ENCODE assay signal across 15 cellular contexts in the genomic region with DNA sequence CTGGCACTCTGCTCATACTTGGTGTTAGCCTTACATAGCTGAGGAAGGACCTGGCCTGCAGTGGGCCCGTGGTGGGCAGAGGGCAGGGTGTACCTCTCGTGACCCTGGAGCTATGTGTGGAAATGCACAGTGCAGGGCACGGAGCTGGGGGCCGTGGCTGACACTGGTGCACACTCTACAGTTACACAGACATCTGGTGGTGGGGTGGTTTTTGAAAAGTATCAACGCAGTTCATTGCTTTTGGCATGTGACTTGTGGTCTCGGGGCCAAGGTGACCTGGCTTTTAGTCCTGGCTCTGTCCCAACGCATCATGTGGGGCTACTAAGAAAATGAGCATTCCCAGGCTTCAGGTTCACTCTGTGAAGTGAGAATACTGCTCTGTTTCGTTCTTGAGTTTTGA.
DNase-seq lines count a peak whose midpoint lies in the region; ATAC-seq and TF ChIP-seq lines count a peak whose summit lies in the region.
"Had no signal": no experiment of that assay in that cellular context is flagged by ENCODE, and none has a peak within 500 bp of the region (broad histone marks: within the 10 kb centered on the region; RNA-seq: fewer than 3 reads in every experiment).

No MANE protein-coding gene starts in this region.

- no peaks in the 10 kb centered on the region for H3F3A ChIP-seq in smooth muscle cell (ENCODE audit: low read depth)

- H3K4me1 ChIP-seq in foreskin keratinocyte: peaks cover 13% of the 10 kb centered on the region
- peaks cover 9% of the 10 kb centered on the region for H3K4me1 ChIP-seq in smooth muscle cell (ENCODE audit: low read depth)
- H3K4me1 ChIP-seq: gastrocnemius medialis had no signal

- DNase-seq in H4 (ENCODE audit: low spot score): peak; percentile 16
- no peak for DNase-seq in foreskin keratinocyte
- DNase-seq in smooth muscle cell (lab: John Stamatoyannopoulos, UW; ENCODE audit: unreplicated experiment): no peak
- no peak for DNase-seq in HK-2 (ENCODE audit: unreplicated experiment)
- DNase-seq in NCI-H510A (lab: John Stamatoyannopoulos, UW): no peak
- DNase-seq: activated naive CD4-positive, alpha-beta T cell treated with anti-CD3 and anti-CD28 coated beads, Interleukin-2, amount 10 ng/mL, durations not matched to agents 7 days and 5 days; aorta; gastrocnemius medialis; Kasumi-1; mucosa of descending colon; NCI-H1105 treated with DMSO at 0.1 percent for 48 hours; Peyer's patch had no signal

- WGBS in smooth muscle cell (ENCODE audit: low lambda C conversion rate): 93% methylated on average over 8 of the region's 8 CpGs

- no peak overlapping the region for H3K4me3 ChIP-seq in smooth muscle cell
- H3K4me3 ChIP-seq: gastrocnemius medialis, mucosa of descending colon, Peyer's patch had no signal

- ATAC-seq in foreskin keratinocyte: peak; percentile 23
- no peak for ATAC-seq in GM19328 (IDR thresholded peaks at IDR 0.05; ENCODE audit: unreplicated experiment)
- ATAC-seq: gastrocnemius medialis, mucosa of descending colon, sciatic nerve had no signal

- no peak overlapping the region for H3K9ac ChIP-seq in smooth muscle cell (ENCODE audit: low read depth)

- no peak overlapping the region for H2AFZ ChIP-seq in smooth muscle cell (ENCODE audit: low read depth)

- H3K27me3 ChIP-seq in foreskin keratinocyte: no peaks in the 10 kb centered on the region
- peaks cover 8% of the 10 kb centered on the region for H3K27me3 ChIP-seq in smooth muscle cell (ENCODE audit: low read depth)
- H3K27me3 ChIP-seq: gastrocnemius medialis, Peyer's patch had no signal

- no peaks in the 10 kb centered on the region for H3K79me2 ChIP-seq in smooth muscle cell (ENCODE audit: low read depth)

- H3K27ac ChIP-seq in VCaP: peak overlapping the region; percentile 66
- H3K27ac ChIP-seq in foreskin keratinocyte: no peak overlapping the region
- H3K27ac ChIP-seq in smooth muscle cell (ENCODE audit: low read depth): peak overlapping the region; percentile 67
- H3K27ac ChIP-seq: gastrocnemius medialis, Peyer's patch had no signal

- no peaks in the 10 kb centered on the region for H3K9me3 ChIP-seq in smooth muscle cell (replicated peaks; ENCODE audit: low read depth)
- H3K9me3 ChIP-seq: gastrocnemius medialis, mucosa of descending colon, Peyer's patch had no signal

- TF ChIP-seq CTCF in VCaP (conservative IDR thresholded peaks at IDR 0.05): no peak
- TF ChIP-seq CTCF in foreskin keratinocyte (conservative IDR thresholded peaks at IDR 0.05): no peak
- no peak for TF ChIP-seq CTCF in smooth muscle cell (IDR thresholded peaks at IDR 0.05; ENCODE audit: borderline replicate concordance, insufficient read depth, poor library complexity, severe bottlenecking)

- H4K20me1 ChIP-seq in smooth muscle cell (ENCODE audit: low read depth): peaks cover 29% of the 10 kb centered on the region

- peak overlapping the region; percentile 58 for H3K4me2 ChIP-seq in smooth muscle cell

- H3K36me3 ChIP-seq in smooth muscle cell (ENCODE audit: low read depth): no peaks in the 10 kb centered on the region
- H3K36me3 ChIP-seq: gastrocnemius medialis, Peyer's patch had no signal
